Comparison of ENCODE assay signal across 8 cellular contexts in the genomic region with DNA sequence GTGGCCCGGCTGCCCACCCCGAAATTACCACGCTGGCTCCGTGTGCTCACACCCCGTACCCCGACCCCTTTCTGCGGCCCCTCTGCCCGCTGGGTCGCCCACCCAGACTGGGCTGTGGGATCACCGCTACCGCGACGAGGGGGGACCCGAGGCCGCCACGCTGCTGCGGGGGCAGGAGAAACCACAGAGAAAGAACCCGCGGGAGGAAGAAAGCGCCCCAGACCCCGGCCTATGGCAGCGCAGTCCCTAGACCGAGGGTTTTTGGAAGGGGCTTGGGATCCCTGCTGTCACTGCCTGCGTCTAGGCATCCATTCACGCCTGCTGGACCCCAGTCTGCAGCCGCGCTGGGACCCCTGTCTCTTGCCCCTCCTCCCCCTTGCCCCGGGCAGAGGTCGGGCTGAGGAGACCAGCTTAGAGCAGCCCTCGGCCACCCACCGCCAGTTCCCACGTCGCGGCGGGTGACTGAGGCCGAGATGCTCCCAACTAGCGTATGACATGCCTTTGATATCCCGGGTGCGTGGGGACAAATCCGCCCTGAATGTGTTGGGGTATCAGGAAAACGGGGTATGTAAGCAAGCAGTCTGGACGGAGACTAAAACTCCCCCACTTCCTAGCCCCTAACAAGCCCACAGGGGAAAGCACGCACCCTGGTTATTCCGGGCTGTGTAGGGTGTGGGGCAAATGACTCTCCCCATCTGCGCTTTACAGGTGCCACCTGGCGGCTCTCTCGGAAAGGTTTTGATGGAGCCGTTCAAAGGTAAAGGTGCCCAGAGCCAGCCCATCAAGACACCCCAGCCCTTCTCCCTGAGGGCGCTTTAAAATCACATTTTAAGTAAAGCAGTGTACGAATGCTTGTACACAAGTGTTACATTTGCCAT. TPM values are rescaled to one million over a fixed set of nuclear protein-coding genes. Genes with fewer than 3 reads are reported as not detected.
DNase-seq lines count a peak whose midpoint lies in the region; ATAC-seq and TF ChIP-seq lines count a peak whose summit lies in the region.

No MANE protein-coding gene starts in this region.

- peak; percentile 62 for ATAC-seq in GM19467 (IDR thresholded peaks at IDR 0.05; ENCODE audit: unreplicated experiment)
- ATAC-seq in lower lobe of right lung, result peak; percentile 76 to 85

- H3K9me3 ChIP-seq in MG63 (no peaks in the 10 kb centered on the region), lower lobe of right lung (no peaks in the 10 kb centered on the region)

- no peaks in the 10 kb centered on the region for H3K36me3 ChIP-seq in MG63
- H3K36me3 ChIP-seq in lower lobe of right lung, result no peaks in the 10 kb centered on the region

- DNase-seq in AG10803 (ENCODE audit: low read depth) (no peak), MG63 (no peak), lower lobe of right lung (no peak), NCI-H1048 (lab: John Stamatoyannopoulos, UW) (no peak)
- DNase-seq in activated CD4-positive, alpha-beta T cell treated with anti-CD3 and anti-CD28 coated beads for 48 hours, result peak; percentile 83
- DNase-seq in stimulated activated CD8-positive, alpha-beta memory T cell treated with anti-CD3 and anti-CD28 coated beads, Interleukin-12 subunit alpha, Interleukin-12 subunit beta, amount 100 ng/mL, for 4 hours (ENCODE audit: low read depth), result peak; percentile 29

- peak overlapping the region; percentile 78 for H3K4me3 ChIP-seq in AG10803 (ENCODE audit: low read length)
- peak overlapping the region; percentile 48 for H3K4me3 ChIP-seq in MG63
- H3K4me3 ChIP-seq in lower lobe of right lung, result peak overlapping the region; percentile 64

- TF ChIP-seq CTCF in AG10803 (conservative IDR thresholded peaks at IDR 0.05; ENCODE audit: low read length) (no peak), lower lobe of right lung (IDR thresholded peaks at IDR 0.05) (peak; percentile 39)

- H3K4me1 ChIP-seq in lower lobe of right lung, result peaks cover 21% of the 10 kb centered on the region

- H3K27me3 ChIP-seq in MG63, result no peaks in the 10 kb centered on the region; the same call in 1 of the 2 replicates
- H3K27me3 ChIP-seq in lower lobe of right lung (ENCODE audit: low read depth), result peaks cover 29% of the 10 kb centered on the region

- H3K27ac ChIP-seq in cingulate gyrus (ENCODE audit: low read depth, low read length) (peak overlapping the region; percentile 29), lower lobe of right lung (peak overlapping the region; percentile 54)

- intact Hi-C loops in lower lobe of right lung (cut with DNase I), result no loop called here

RNA-seq across cellular contexts. Expression of gene INPP4B, which starts 0.9 kb away (rescaled TPM):
- 4.0 and 8.8 TPM in 2 replicates for total RNA-seq in MG63 (2014; rRNA removed; shearing (Covaris generic); ENCODE audit: low replicate concordance)
- total RNA-seq in lower lobe of right lung, result 12.1 TPM

Comparison
In these comparisons a context has a peak if more than half of its experiments do, and no peak if none do; other contexts are left out.
1. DNase-seq: peak in activated CD4-positive, alpha-beta T cell treated with anti-CD3 and anti-CD28 coated beads for 48 hours (single experiment) and stimulated activated CD8-positive, alpha-beta memory T cell treated with anti-CD3 and anti-CD28 coated beads, Interleukin-12 subunit alpha, Interleukin-12 subunit beta, amount 100 ng/mL, for 4 hours (single experiment); none in AG10803 (single experiment), MG63 (single experiment), lower lobe of right lung (single experiment) and NCI-H1048 (single experiment).
2. Peak in every context shown above with its lines, with median percentiles within 50 percentile points of each other: H3K4me3 ChIP-seq.